Comparison of ENCODE assay signal across 8 cellular contexts in genomic region chr1:93607814-93608187, GRCh38.
DNase-seq lines count a peak whose midpoint lies in the region; ATAC-seq, FAIRE-seq and TF ChIP-seq lines count a peak whose summit lies in the region.

No MANE protein-coding gene starts in this region.

- peak; percentile 91 for ATAC-seq in HG03139 (IDR thresholded peaks at IDR 0.05; ENCODE audit: unreplicated experiment)

- H3K4me1 ChIP-seq in astrocyte (ENCODE audit: insufficient read depth, low read length) (peaks cover 50% of the 10 kb centered on the region), mesendoderm (ENCODE audit: control insufficient read depth, low read depth, low read length) (peaks cover 19% of the 10 kb centered on the region)

- H3K56ac ChIP-seq in mesendoderm (ENCODE audit: low read length) = no peak overlapping the region

- no CpG with 5 or more reads among the region's 5 CpGs for WGBS in mesendoderm (ENCODE audit: extremely low coverage, insufficient coverage, low lambda C conversion rate)

- TF ChIP-seq CTCF in astrocyte (IDR thresholded peaks at IDR 0.05; ENCODE audit: insufficient read depth, low read depth, low read length) = no peak

- H2BK5ac ChIP-seq in mesendoderm (ENCODE audit: low read length) = no peak overlapping the region

- H3K4ac ChIP-seq in mesendoderm (ENCODE audit: low read depth, low read length) = no peak overlapping the region

- H3K79me1 ChIP-seq in mesendoderm (ENCODE audit: low read length) = peaks cover 51% of the 10 kb centered on the region

- no peak overlapping the region for H3K18ac ChIP-seq in mesendoderm (ENCODE audit: low read length)

- H2AFZ ChIP-seq in astrocyte (ENCODE audit: low read depth, low read length) = no peak overlapping the region

- H3K27ac Mint-ChIP-seq in astrocyte (ENCODE audit: unreplicated experiment) = peak overlapping the region; percentile 69

- H3K27me3 ChIP-seq in astrocyte (ENCODE audit: insufficient read depth, low read length) = no peaks in the 10 kb centered on the region
- no peaks in the 10 kb centered on the region for H3K27me3 ChIP-seq in mesendoderm (ENCODE audit: insufficient read depth, low read length, poor library complexity)

- H3K4me3 ChIP-seq in astrocyte (ENCODE audit: insufficient read depth, low read depth, low read length) (no peak overlapping the region), mesendoderm (ENCODE audit: low read length) (no peak overlapping the region)

- H3K79me2 ChIP-seq in astrocyte (ENCODE audit: insufficient read depth, low read length) (peaks cover 96% of the 10 kb centered on the region), mesendoderm (ENCODE audit: control insufficient read depth, insufficient read depth, low read length) (peaks cover 68% of the 10 kb centered on the region)

- H3K9me3 Mint-ChIP-seq in astrocyte (ENCODE audit: unreplicated experiment) = no peaks in the 10 kb centered on the region

- no peak overlapping the region for H2BK15ac ChIP-seq in mesendoderm (replicated peaks; ENCODE audit: low read depth)

- H3K4me3 Mint-ChIP-seq in astrocyte (ENCODE audit: unreplicated experiment) = no peak overlapping the region

- H3K27ac ChIP-seq in astrocyte (ENCODE audit: low read depth, low read length) = peak overlapping the region; percentile 85
- H3K27ac ChIP-seq in mesendoderm (ENCODE audit: low read depth, low read length) = no peak overlapping the region

- no peak overlapping the region for H2AK5ac ChIP-seq in mesendoderm (ENCODE audit: low read length)

- peaks cover 62% of the 10 kb centered on the region for H3K4me1 Mint-ChIP-seq in astrocyte (ENCODE audit: low read depth, unreplicated experiment)

- peak overlapping the region; percentile 63 for H3K9ac ChIP-seq in astrocyte (ENCODE audit: low read length)
- H3K9ac ChIP-seq in mesendoderm (ENCODE audit: low read length) = no peak overlapping the region

- H3K23ac ChIP-seq in mesendoderm (ENCODE audit: low read length) = no peak overlapping the region

- no peaks in the 10 kb centered on the region for H3K27me3 Mint-ChIP-seq in astrocyte (ENCODE audit: low read depth, unreplicated experiment)

- H3K4me2 ChIP-seq in astrocyte (ENCODE audit: low read length) (peak overlapping the region; percentile 55), mesendoderm (ENCODE audit: low read length) (no peak overlapping the region)

- H4K8ac ChIP-seq in mesendoderm (ENCODE audit: low read depth, low read length) = no peak overlapping the region

- peaks cover 9% of the 10 kb centered on the region for H3K36me3 Mint-ChIP-seq in astrocyte (ENCODE audit: low read depth, unreplicated experiment)

- DNase-seq in stimulated activated naive CD4-positive, alpha-beta T cell treated with Interleukin-2 at 50 U/mL for 16 hours (lab: John Stamatoyannopoulos, UW) = peak; percentile 55
- no peak for DNase-seq in stimulated activated naive CD4-positive, alpha-beta T cell (lab: John Stamatoyannopoulos, UW)
- DNase-seq in astrocyte (ENCODE audit: low read depth) (peak; percentile 77), AG08395 (ENCODE audit: low spot score) (no peak), mesendoderm (no peak), cortex of kidney (lab: John Stamatoyannopoulos, UW) (no peak)
- peak; percentile 49 for DNase-seq in stimulated activated CD4-positive, alpha-beta T cell treated with anti-CD3 and anti-CD28 coated beads, Interleukin-4, amount 100 ng/mL, for 1 hour

- no peak for FAIRE-seq in astrocyte (lab: Jason Lieb, UNC)

- no peak overlapping the region for H4K5ac ChIP-seq in mesendoderm (ENCODE audit: low read length)

- H4K20me1 ChIP-seq in astrocyte (ENCODE audit: insufficient read depth, low read length) = peaks cover 79% of the 10 kb centered on the region

- no peak overlapping the region for H2BK120ac ChIP-seq in mesendoderm (ENCODE audit: low read depth, low read length)

- H3K9me3 ChIP-seq in astrocyte (ENCODE audit: insufficient read depth, low read depth, low read length) = no peaks in the 10 kb centered on the region

- no peaks in the 10 kb centered on the region for H3K36me3 ChIP-seq in astrocyte (ENCODE audit: insufficient read depth, low read length)
- no peaks in the 10 kb centered on the region for H3K36me3 ChIP-seq in mesendoderm (ENCODE audit: control insufficient read depth, insufficient read depth, low read length)

Comparison
In these comparisons a context has a peak if more than half of its experiments do, and no peak if none do; other contexts are left out.
1. DNase-seq: peak in stimulated activated naive CD4-positive, alpha-beta T cell treated with Interleukin-2 at 50 U/mL for 16 hours (single experiment), astrocyte (single experiment) and stimulated activated CD4-positive, alpha-beta T cell treated with anti-CD3 and anti-CD28 coated beads, Interleukin-4, amount 100 ng/mL, for 1 hour (single experiment); none in stimulated activated naive CD4-positive, alpha-beta T cell (0 of 6), AG08395 (single experiment), mesendoderm (single experiment) and cortex of kidney (single experiment).